1 cellular context compared by ENCODE assay signal in the genomic region with DNA sequence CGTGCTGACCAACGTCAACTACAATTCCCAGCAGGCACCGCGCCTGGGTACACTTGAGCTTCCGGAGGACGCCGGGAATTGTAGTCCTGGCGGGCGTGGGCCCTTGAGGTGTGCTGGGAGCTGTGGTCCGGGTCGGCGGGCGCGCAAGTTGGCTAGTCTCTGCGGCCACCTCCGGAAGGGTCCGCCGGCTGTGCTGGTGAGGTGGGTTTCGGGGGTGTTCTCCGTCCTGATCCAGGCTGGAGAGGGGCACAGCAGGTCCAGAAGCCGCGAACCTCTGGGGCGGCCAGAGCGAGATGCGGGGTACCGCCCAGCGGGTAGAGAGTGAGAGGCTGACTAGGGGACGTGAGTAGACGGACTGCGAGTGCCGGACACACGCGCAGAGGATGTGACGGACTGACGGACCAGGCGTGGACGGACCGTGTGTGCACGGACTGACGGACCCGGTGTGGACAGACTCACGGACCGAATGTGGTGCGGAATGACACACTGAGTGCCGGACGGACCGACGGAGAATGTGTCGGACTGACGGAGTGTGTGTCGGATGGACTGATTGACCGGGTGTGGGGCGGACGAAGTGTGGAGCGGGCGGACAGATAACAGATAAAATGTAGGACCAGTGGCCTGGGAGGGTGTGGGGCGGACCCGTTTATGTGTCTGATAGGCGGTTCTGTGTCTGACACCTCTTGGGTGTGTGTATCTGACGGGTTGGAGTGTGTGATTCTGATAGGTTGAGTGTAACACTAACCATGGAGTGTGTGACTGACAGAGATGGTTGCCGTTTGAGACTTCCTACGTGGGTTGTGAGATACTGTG.
A peak's percentile ranks its signal among the peaks of the same experiment; 100 is the strongest.
TF ChIP-seq lines count a peak whose summit lies in the region.

Gene ZSCAN22, plus strand, starts transcription at position 81 of the 813 bp plus-strand sequence. CDS start 7,809 bp downstream, outside the sequence.

TF ChIP-seq in GM12878, 131 proteins besides CTCF, POLR2A, EP300 and RAD21 (continued from another document and continues in another):
- TF ChIP-seq, protein P1, sequence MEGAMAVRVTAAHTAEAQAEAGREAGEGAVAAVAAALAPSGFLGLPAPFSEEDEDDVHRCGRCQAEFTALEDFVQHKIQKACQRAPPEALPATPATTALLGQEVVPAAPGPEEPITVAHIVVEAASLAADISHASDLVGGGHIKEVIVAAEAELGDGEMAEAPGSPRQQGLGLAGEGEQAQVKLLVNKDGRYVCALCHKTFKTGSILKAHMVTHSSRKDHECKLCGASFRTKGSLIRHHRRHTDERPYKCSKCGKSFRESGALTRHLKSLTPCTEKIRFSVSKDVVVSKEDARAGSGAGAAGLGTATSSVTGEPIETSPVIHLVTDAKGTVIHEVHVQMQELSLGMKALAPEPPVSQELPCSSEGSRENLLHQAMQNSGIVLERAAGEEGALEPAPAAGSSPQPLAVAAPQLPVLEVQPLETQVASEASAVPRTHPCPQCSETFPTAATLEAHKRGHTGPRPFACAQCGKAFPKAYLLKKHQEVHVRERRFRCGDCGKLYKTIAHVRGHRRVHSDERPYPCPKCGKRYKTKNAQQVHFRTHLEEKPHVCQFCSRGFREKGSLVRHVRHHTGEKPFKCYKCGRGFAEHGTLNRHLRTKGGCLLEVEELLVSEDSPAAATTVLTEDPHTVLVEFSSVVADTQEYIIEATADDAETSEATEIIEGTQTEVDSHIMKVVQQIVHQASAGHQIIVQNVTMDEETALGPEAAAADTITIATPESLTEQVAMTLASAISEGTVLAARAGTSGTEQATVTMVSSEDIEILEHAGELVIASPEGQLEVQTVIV (IDR thresholded peaks at IDR 0.05; ENCODE audit: borderline replicate concordance, partially characterized antibody), result peak; percentile 49
- TF ChIP-seq SIN3A (IDR thresholded peaks at IDR 0.05; ENCODE audit: low read depth, low read length), result 0 out of 2 replicates have a peak, but pooled peaks have one; percentile 41
- TF ChIP-seq ETV6 (conservative IDR thresholded peaks at IDR 0.05 in 1 of 2, IDR thresholded peaks at IDR 0.05 in 1 of 2; ENCODE audit: borderline replicate concordance in 1 of 2, low read depth in 1 of 2), result 0 out of 4 replicates have a peak, but pooled peaks of 1 of the 2 experiments have one; percentile 16
- TF ChIP-seq TBL1XR1 (IDR thresholded peaks at IDR 0.05; ENCODE audit: low read depth, low read length), result peak; percentile 58; the same call in 1 of the 2 replicates
- peak; percentile 99 for TF ChIP-seq ZBTB40 (IDR thresholded peaks at IDR 0.05; ENCODE audit: borderline replicate concordance)
- TF ChIP-seq PAX8 (IDR thresholded peaks at IDR 0.05), result no peak
- TF ChIP-seq TAF1 (IDR thresholded peaks at IDR 0.05; ENCODE audit: borderline replicate concordance, low read depth, low read length), result peak; percentile 36; the same call in 1 of the 2 replicates
- TF ChIP-seq ZZZ3 (IDR thresholded peaks at IDR 0.05; ENCODE audit: control insufficient read depth, insufficient read length, low read depth), result no peak
- peak; percentile 47 for TF ChIP-seq KLF5 (IDR thresholded peaks at IDR 0.05; ENCODE audit: partially characterized antibody)
- no peak for TF ChIP-seq REST (IDR thresholded peaks at IDR 0.05; ENCODE audit: low read depth, low read length)
- peak; percentile 84 for TF ChIP-seq HDGF (IDR thresholded peaks at IDR 0.05)
- TF ChIP-seq, protein P2, sequence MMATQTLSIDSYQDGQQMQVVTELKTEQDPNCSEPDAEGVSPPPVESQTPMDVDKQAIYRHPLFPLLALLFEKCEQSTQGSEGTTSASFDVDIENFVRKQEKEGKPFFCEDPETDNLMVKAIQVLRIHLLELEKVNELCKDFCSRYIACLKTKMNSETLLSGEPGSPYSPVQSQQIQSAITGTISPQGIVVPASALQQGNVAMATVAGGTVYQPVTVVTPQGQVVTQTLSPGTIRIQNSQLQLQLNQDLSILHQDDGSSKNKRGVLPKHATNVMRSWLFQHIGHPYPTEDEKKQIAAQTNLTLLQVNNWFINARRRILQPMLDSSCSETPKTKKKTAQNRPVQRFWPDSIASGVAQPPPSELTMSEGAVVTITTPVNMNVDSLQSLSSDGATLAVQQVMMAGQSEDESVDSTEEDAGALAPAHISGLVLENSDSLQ (IDR thresholded peaks at IDR 0.05), result peak; percentile 95
- TF ChIP-seq, protein P3, sequence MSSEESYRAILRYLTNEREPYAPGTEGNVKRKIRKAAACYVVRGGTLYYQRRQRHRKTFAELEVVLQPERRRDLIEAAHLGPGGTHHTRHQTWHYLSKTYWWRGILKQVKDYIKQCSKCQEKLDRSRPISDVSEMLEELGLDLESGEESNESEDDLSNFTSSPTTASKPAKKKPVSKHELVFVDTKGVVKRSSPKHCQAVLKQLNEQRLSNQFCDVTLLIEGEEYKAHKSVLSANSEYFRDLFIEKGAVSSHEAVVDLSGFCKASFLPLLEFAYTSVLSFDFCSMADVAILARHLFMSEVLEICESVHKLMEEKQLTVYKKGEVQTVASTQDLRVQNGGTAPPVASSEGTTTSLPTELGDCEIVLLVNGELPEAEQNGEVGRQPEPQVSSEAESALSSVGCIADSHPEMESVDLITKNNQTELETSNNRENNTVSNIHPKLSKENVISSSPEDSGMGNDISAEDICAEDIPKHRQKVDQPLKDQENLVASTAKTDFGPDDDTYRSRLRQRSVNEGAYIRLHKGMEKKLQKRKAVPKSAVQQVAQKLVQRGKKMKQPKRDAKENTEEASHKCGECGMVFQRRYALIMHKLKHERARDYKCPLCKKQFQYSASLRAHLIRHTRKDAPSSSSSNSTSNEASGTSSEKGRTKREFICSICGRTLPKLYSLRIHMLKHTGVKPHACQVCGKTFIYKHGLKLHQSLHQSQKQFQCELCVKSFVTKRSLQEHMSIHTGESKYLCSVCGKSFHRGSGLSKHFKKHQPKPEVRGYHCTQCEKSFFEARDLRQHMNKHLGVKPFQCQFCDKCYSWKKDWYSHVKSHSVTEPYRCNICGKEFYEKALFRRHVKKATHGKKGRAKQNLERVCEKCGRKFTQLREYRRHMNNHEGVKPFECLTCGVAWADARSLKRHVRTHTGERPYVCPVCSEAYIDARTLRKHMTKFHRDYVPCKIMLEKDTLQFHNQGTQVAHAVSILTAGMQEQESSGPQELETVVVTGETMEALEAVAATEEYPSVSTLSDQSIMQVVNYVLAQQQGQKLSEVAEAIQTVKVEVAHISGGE (CRISPR knock-in tag; IDR thresholded peaks at IDR 0.05), result peak; percentile 89
- TF ChIP-seq KAT2A (conservative IDR thresholded peaks at IDR 0.05; ENCODE audit: control insufficient read depth, low read depth, low read length), result no peak
- no peak for TF ChIP-seq SPI1 (IDR thresholded peaks at IDR 0.05; ENCODE audit: borderline replicate concordance, insufficient read depth, low read depth, low read length)
- TF ChIP-seq ZNF24 (IDR thresholded peaks at IDR 0.05), result no peak
- TF ChIP-seq NR2F1 (conservative IDR thresholded peaks at IDR 0.05), result no peak
- TF ChIP-seq ATF2 (IDR thresholded peaks at IDR 0.05; ENCODE audit: low read length), result no peak
- TF ChIP-seq, protein P4, sequence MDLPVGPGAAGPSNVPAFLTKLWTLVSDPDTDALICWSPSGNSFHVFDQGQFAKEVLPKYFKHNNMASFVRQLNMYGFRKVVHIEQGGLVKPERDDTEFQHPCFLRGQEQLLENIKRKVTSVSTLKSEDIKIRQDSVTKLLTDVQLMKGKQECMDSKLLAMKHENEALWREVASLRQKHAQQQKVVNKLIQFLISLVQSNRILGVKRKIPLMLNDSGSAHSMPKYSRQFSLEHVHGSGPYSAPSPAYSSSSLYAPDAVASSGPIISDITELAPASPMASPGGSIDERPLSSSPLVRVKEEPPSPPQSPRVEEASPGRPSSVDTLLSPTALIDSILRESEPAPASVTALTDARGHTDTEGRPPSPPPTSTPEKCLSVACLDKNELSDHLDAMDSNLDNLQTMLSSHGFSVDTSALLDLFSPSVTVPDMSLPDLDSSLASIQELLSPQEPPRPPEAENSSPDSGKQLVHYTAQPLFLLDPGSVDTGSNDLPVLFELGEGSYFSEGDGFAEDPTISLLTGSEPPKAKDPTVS (IDR thresholded peaks at IDR 0.05; ENCODE audit: low read depth, low read length), result no peak
- TF ChIP-seq, protein P5, sequence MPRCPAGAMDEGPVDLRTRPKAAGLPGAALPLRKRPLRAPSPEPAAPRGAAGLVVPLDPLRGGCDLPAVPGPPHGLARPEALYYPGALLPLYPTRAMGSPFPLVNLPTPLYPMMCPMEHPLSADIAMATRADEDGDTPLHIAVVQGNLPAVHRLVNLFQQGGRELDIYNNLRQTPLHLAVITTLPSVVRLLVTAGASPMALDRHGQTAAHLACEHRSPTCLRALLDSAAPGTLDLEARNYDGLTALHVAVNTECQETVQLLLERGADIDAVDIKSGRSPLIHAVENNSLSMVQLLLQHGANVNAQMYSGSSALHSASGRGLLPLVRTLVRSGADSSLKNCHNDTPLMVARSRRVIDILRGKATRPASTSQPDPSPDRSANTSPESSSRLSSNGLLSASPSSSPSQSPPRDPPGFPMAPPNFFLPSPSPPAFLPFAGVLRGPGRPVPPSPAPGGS (IDR thresholded peaks at IDR 0.05; ENCODE audit: borderline replicate concordance, insufficient read depth, low read depth, low read length, poor library complexity, severe bottlenecking), result no peak
- TF ChIP-seq WRNIP1 (IDR thresholded peaks at IDR 0.05; ENCODE audit: borderline replicate concordance, low read depth, low read length), result no peak
- 0 out of 2 replicates have a peak, but pooled peaks have one; percentile 25 for TF ChIP-seq FOXK2 (IDR thresholded peaks at IDR 0.05)
- peak; percentile 38 to 73; a peak in 2 of 3 replicates for TF ChIP-seq EGR1 (IDR thresholded peaks at IDR 0.05; ENCODE audit: borderline replicate concordance in 1 of 2, low read depth in 2 of 2, low read length in 2 of 2)
- TF ChIP-seq MXI1 (IDR thresholded peaks at IDR 0.05; ENCODE audit: low read depth, low read length), result peak; percentile 81
- no peak for TF ChIP-seq EED (IDR thresholded peaks at IDR 0.05; ENCODE audit: low read depth)
